8 cellular contexts compared by ENCODE assay signal in the genomic region with DNA sequence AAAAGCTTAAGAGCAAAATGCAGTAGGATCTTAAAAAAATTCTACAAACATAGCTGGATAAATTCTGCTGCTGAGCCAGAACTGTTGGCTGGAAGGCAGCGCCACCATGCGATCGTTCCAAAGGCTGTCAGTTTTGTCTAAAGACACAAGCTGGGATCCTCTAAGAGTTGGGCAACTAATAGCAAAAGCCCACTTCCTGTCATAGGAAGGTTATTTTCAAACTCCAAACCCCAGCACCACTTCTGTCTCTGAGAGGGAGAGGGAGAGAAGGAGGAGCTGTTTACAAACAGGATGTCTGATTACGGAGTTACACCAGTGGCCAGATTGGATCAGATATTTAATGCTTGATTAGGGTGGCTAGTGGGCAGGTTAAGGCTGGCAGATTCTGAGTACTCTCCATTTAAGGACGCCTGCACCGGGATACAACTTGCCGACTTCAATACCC. TPM values are rescaled to one million over a fixed set of nuclear protein-coding genes. Genes with fewer than 3 reads are reported as not detected.
DNase-seq lines count a peak whose midpoint lies in the region; ATAC-seq, FAIRE-seq and TF ChIP-seq lines count a peak whose summit lies in the region.

No MANE protein-coding gene starts in this region.

- no peaks in the 10 kb centered on the region for H3K79me2 ChIP-seq in astrocyte (ENCODE audit: insufficient read depth, low read length)

- peak overlapping the region; percentile 50 for H3K27ac Mint-ChIP-seq in astrocyte (ENCODE audit: unreplicated experiment)

- no peaks in the 10 kb centered on the region for H4K20me1 ChIP-seq in astrocyte (ENCODE audit: insufficient read depth, low read length)

- CTCF ChIA-PET in AG04450 (lab: Charles Lee): interaction anchor here (0.5 to 2.3 kb wide), 53 partner anchors 9 to 1617 kb away, joined by 3 to 38 read pairs (median 4); a partner anchor contains a TSS

- H3K36me3 Mint-ChIP-seq in astrocyte (ENCODE audit: low read depth, unreplicated experiment): no peaks in the 10 kb centered on the region

- H3K9ac ChIP-seq in NT2/D1 (ENCODE audit: insufficient read length, low read depth) (no peak overlapping the region), astrocyte (ENCODE audit: low read length) (no peak overlapping the region)

- H3K9me3 ChIP-seq in AG04450 (ENCODE audit: control insufficient read depth, insufficient read depth, low read length): no peaks in the 10 kb centered on the region
- H3K9me3 ChIP-seq in NT2/D1 (ENCODE audit: insufficient read depth, low read length): no peaks in the 10 kb centered on the region
- no peaks in the 10 kb centered on the region for H3K9me3 ChIP-seq in astrocyte (ENCODE audit: insufficient read depth, low read depth, low read length)

- no peaks in the 10 kb centered on the region for H3K27me3 Mint-ChIP-seq in astrocyte (ENCODE audit: low read depth, unreplicated experiment)

- no peaks in the 10 kb centered on the region for H3K9me3 Mint-ChIP-seq in astrocyte (ENCODE audit: unreplicated experiment)

- H3K4me3 Mint-ChIP-seq in astrocyte (ENCODE audit: unreplicated experiment): no peak overlapping the region

- H3K4me2 ChIP-seq in astrocyte (ENCODE audit: low read length): peak overlapping the region; percentile 38

- H3K4me1 Mint-ChIP-seq in astrocyte (ENCODE audit: low read depth, unreplicated experiment): peaks cover 27% of the 10 kb centered on the region

- no peaks in the 10 kb centered on the region for H3K27me3 ChIP-seq in AG04450 (ENCODE audit: control insufficient read depth, insufficient read depth, low read length)
- no peaks in the 10 kb centered on the region for H3K27me3 ChIP-seq in NT2/D1 (ENCODE audit: insufficient read depth, insufficient read length)
- no peaks in the 10 kb centered on the region for H3K27me3 ChIP-seq in astrocyte (ENCODE audit: insufficient read depth, low read length)

- peak; percentile 91 for TF ChIP-seq CTCF in AG04450 (IDR thresholded peaks at IDR 0.05; ENCODE audit: low read depth, low read length)
- peak; percentile 92 for TF ChIP-seq CTCF in astrocyte (IDR thresholded peaks at IDR 0.05; ENCODE audit: insufficient read depth, low read depth, low read length)

- H3K4me1 ChIP-seq in NT2/D1 (ENCODE audit: insufficient read depth, insufficient read length) (no peaks in the 10 kb centered on the region), astrocyte (ENCODE audit: insufficient read depth, low read length) (peaks cover 14% of the 10 kb centered on the region)

- ATAC-seq in GM18870 (IDR thresholded peaks at IDR 0.05; ENCODE audit: unreplicated experiment) (peak; percentile 47), sciatic nerve (peak; percentile 85), GM18519 (IDR thresholded peaks at IDR 0.05; ENCODE audit: low FRiP score, unreplicated experiment) (no peak), GM21529 (IDR thresholded peaks at IDR 0.05; ENCODE audit: unreplicated experiment) (no peak)

- no peak overlapping the region for H3K27ac ChIP-seq in AG04450 (ENCODE audit: low read depth, low read length)
- H3K27ac ChIP-seq in astrocyte (ENCODE audit: low read depth, low read length): no peak overlapping the region

- DNase-seq in AG04450 (ENCODE audit: low read depth, low spot score) (peak; percentile 47), NT2/D1 (ENCODE audit: low read depth, low spot score) (peak; percentile 46), astrocyte (ENCODE audit: low read depth) (peak; percentile 49), hypothalamus (lab: John Stamatoyannopoulos, UW) (peak in 31 of 51 donors; percentile 1 to 65 (median 33)), sciatic nerve (ENCODE audit: low spot score) (peak; percentile 79)

- POLR2A ChIA-PET in AG04450 (lab: Yijun Ruan, JAX): interaction anchor here (0.9 kb wide), 1 partner anchor 9 kb away, joined by 3 read pairs; no protein-coding TSS in a partner anchor

- H3K4me3 ChIP-seq in AG04450 (ENCODE audit: low read depth, low read length) (no peak overlapping the region), NT2/D1 (ENCODE audit: insufficient read length, low read depth) (no peak overlapping the region), astrocyte (ENCODE audit: insufficient read depth, low read depth, low read length) (no peak overlapping the region)

- FAIRE-seq in astrocyte (lab: Jason Lieb, UNC): no peak

- H2AFZ ChIP-seq in astrocyte (ENCODE audit: low read depth, low read length): no peak overlapping the region

- intact Hi-C loops in sciatic nerve (cut with DNase I): no loop called here

- no peaks in the 10 kb centered on the region for H3K36me3 ChIP-seq in NT2/D1 (ENCODE audit: insufficient read depth, insufficient read length, low read length)
- H3K36me3 ChIP-seq in astrocyte (ENCODE audit: insufficient read depth, low read length): no peaks in the 10 kb centered on the region

RNA-seq across cellular contexts. Expression of a gene that starts 44.0 kb away (rescaled TPM):
- 2.3 and 2.5 TPM in 2 replicates for polyA plus RNA-seq in AG04450 (2011; rRNA removed)
- 0.74 and 2.4 TPM in 2 replicates for polyA minus RNA-seq in AG04450 (2011; rRNA and poly(A)+ RNA removed)
- total RNA-seq in astrocyte: 3.5 and 4.2 TPM in 2 replicates
- total RNA-seq in sciatic nerve: 36.4 TPM

Comparison
In these comparisons a context has a peak if more than half of its experiments do, and no peak if none do; other contexts are left out.
1. ATAC-seq: peak in GM18870 (single experiment) and sciatic nerve (single experiment); none in GM18519 (single experiment) and GM21529 (single experiment).
2. Peak in every context shown above with its lines, with median percentiles within 50 percentile points of each other: DNase-seq.